ENCODE assay signal across 1 cellular context in the genomic region with DNA sequence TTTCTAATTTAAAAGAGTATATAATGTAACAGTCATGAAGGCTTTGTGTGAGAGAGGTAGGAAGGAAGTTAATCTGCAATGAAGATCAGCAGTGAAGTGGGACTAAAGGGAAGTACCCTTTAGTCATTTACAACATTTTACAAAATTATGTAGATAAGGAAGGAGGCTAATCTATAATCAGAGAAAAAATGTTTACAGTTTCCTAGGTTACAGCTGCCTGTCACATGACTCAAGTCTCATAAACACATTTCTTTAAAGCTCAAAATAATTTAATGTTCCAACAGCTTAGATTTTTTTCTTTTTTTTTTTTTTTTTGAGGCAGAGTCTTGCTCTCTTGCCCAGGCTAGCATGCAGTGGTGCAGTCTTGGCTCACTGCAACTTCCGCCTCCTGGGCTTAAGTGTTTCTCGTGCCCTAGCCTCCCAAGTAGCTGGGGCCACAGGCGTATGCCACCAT.
TF ChIP-seq lines count a peak whose summit lies in the region.

No MANE protein-coding gene starts in this region.

TF ChIP-seq in K562, 482 proteins besides CTCF, POLR2A, EP300 and RAD21 (continued from another document and continues in another):
- TF ChIP-seq, protein P1, sequence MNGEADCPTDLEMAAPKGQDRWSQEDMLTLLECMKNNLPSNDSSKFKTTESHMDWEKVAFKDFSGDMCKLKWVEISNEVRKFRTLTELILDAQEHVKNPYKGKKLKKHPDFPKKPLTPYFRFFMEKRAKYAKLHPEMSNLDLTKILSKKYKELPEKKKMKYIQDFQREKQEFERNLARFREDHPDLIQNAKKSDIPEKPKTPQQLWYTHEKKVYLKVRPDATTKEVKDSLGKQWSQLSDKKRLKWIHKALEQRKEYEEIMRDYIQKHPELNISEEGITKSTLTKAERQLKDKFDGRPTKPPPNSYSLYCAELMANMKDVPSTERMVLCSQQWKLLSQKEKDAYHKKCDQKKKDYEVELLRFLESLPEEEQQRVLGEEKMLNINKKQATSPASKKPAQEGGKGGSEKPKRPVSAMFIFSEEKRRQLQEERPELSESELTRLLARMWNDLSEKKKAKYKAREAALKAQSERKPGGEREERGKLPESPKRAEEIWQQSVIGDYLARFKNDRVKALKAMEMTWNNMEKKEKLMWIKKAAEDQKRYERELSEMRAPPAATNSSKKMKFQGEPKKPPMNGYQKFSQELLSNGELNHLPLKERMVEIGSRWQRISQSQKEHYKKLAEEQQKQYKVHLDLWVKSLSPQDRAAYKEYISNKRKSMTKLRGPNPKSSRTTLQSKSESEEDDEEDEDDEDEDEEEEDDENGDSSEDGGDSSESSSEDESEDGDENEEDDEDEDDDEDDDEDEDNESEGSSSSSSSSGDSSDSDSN (IDR thresholded peaks at IDR 0.05; ENCODE audit: borderline replicate concordance in 1 of 2, low read depth in 2 of 2, low read length in 2 of 2) = no peak
- TF ChIP-seq ZSCAN32 (CRISPR knock-in tag; IDR thresholded peaks at IDR 0.05) (no peak), ZNF121 (CRISPR knock-in tag; conservative IDR thresholded peaks at IDR 0.05) (peak; percentile 78), ZBTB17 (CRISPR knock-in tag; IDR thresholded peaks at IDR 0.05) (no peak), IRF2 (CRISPR knock-in tag; IDR thresholded peaks at IDR 0.05) (no peak), ZKSCAN3 (CRISPR knock-in tag; IDR thresholded peaks at IDR 0.05) (no peak), ZNF695 (CRISPR knock-in tag; IDR thresholded peaks at IDR 0.05) (no peak), RBM25 (IDR thresholded peaks at IDR 0.05; ENCODE audit: low read depth, low read length, severe bottlenecking) (no peak), SMARCA4 (IDR thresholded peaks at IDR 0.05) (peak; percentile 47; the same call in 1 of the 2 replicates), SAFB (IDR thresholded peaks at IDR 0.05; ENCODE audit: borderline replicate concordance, low read depth, low read length) (no peak), ZBED1 (IDR thresholded peaks at IDR 0.05) (no peak), ERF (CRISPR knock-in tag; IDR thresholded peaks at IDR 0.05) (no peak), HOXB6 (CRISPR knock-in tag; IDR thresholded peaks at IDR 0.05; ENCODE audit: borderline replicate concordance) (no peak), GABPA (tag; conservative IDR thresholded peaks at IDR 0.05; ENCODE audit: low read depth) (peak; percentile 23; the same call in 1 of the 2 replicates), FOSL1 (tag; conservative IDR thresholded peaks at IDR 0.05) (peak; percentile 34; the same call in 1 of the 2 replicates), ADNP (tag; IDR thresholded peaks at IDR 0.05) (0 out of 2 replicates have a peak, but pooled peaks have one; percentile 29), MEF2D (tag; conservative IDR thresholded peaks at IDR 0.05; ENCODE audit: low read depth) (no peak), SAFB2 (IDR thresholded peaks at IDR 0.05; ENCODE audit: borderline replicate concordance, low read depth, low read length, severe bottlenecking) (no peak), PML (IDR thresholded peaks at IDR 0.05; ENCODE audit: low read length) (no peak), RBM22 (IDR thresholded peaks at IDR 0.05; ENCODE audit: low read depth, low read length, poor library complexity, severe bottlenecking) (no peak), ZNF699 (CRISPR knock-in tag; IDR thresholded peaks at IDR 0.05; ENCODE audit: insufficient replicate concordance) (no peak), ETV6 (IDR thresholded peaks at IDR 0.05; ENCODE audit: borderline replicate concordance in 1 of 2, low read depth in 2 of 2, low read length in 1 of 2) (no peak), ETV6 (CRISPR knock-in tag; IDR thresholded peaks at IDR 0.05; ENCODE audit: borderline replicate concordance) (no peak), GTF2E2 (tag; IDR thresholded peaks at IDR 0.05) (peak; percentile 73; the same call in 1 of the 2 replicates), MTA1 (IDR thresholded peaks at IDR 0.05; ENCODE audit: borderline replicate concordance) (peak; percentile 23; the same call in 1 of the 2 replicates), ARNT (IDR thresholded peaks at IDR 0.05) (no peak), PCBP1 (IDR thresholded peaks at IDR 0.05; ENCODE audit: low read depth, low read length, poor library complexity, severe bottlenecking) (no peak)
- TF ChIP-seq, protein P2, sequence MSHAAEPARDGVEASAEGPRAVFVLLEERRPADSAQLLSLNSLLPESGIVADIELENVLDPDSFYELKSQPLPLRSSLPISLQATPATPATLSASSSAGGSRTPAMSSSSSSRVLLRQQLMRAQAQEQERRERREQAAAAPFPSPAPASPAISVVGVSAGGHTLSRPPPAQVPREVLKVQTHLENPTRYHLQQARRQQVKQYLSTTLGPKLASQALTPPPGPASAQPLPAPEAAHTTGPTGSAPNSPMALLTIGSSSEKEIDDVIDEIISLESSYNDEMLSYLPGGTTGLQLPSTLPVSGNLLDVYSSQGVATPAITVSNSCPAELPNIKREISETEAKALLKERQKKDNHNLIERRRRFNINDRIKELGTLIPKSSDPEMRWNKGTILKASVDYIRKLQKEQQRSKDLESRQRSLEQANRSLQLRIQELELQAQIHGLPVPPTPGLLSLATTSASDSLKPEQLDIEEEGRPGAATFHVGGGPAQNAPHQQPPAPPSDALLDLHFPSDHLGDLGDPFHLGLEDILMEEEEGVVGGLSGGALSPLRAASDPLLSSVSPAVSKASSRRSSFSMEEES (CRISPR knock-in tag; IDR thresholded peaks at IDR 0.05) = peak; percentile 95
- TF ChIP-seq, protein P3, sequence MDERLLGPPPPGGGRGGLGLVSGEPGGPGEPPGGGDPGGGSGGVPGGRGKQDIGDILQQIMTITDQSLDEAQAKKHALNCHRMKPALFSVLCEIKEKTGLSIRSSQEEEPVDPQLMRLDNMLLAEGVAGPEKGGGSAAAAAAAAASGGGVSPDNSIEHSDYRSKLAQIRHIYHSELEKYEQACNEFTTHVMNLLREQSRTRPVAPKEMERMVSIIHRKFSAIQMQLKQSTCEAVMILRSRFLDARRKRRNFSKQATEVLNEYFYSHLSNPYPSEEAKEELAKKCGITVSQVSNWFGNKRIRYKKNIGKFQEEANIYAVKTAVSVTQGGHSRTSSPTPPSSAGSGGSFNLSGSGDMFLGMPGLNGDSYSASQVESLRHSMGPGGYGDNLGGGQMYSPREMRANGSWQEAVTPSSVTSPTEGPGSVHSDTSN (CRISPR knock-in tag; IDR thresholded peaks at IDR 0.05; ENCODE audit: low read depth) = no peak
- TF ChIP-seq, protein P3 (tag; conservative IDR thresholded peaks at IDR 0.05; ENCODE audit: low read depth) = 0 out of 2 replicates have a peak, but pooled peaks have one; percentile 18
- TF ChIP-seq, protein P4, sequence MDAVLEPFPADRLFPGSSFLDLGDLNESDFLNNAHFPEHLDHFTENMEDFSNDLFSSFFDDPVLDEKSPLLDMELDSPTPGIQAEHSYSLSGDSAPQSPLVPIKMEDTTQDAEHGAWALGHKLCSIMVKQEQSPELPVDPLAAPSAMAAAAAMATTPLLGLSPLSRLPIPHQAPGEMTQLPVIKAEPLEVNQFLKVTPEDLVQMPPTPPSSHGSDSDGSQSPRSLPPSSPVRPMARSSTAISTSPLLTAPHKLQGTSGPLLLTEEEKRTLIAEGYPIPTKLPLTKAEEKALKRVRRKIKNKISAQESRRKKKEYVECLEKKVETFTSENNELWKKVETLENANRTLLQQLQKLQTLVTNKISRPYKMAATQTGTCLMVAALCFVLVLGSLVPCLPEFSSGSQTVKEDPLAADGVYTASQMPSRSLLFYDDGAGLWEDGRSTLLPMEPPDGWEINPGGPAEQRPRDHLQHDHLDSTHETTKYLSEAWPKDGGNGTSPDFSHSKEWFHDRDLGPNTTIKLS (IDR thresholded peaks at IDR 0.05; ENCODE audit: borderline replicate concordance, low read depth) = no peak
- TF ChIP-seq, protein P5, sequence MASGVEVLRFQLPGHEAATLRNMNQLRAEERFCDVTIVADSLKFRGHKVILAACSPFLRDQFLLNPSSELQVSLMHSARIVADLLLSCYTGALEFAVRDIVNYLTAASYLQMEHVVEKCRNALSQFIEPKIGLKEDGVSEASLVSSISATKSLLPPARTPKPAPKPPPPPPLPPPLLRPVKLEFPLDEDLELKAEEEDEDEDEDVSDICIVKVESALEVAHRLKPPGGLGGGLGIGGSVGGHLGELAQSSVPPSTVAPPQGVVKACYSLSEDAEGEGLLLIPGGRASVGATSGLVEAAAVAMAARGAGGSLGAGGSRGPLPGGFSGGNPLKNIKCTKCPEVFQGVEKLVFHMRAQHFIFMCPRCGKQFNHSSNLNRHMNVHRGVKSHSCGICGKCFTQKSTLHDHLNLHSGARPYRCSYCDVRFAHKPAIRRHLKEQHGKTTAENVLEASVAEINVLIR (CRISPR knock-in tag; IDR thresholded peaks at IDR 0.05) = no peak
- TF ChIP-seq, protein P6, sequence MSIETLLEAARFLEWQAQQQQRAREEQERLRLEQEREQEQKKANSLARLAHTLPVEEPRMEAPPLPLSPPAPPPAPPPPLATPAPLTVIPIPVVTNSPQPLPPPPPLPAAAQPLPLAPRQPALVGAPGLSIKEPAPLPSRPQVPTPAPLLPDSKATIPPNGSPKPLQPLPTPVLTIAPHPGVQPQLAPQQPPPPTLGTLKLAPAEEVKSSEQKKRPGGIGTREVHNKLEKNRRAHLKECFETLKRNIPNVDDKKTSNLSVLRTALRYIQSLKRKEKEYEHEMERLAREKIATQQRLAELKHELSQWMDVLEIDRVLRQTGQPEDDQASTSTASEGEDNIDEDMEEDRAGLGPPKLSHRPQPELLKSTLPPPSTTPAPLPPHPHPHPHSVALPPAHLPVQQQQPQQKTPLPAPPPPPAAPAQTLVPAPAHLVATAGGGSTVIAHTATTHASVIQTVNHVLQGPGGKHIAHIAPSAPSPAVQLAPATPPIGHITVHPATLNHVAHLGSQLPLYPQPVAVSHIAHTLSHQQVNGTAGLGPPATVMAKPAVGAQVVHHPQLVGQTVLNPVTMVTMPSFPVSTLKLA (conservative IDR thresholded peaks at IDR 0.05) = no peak
- TF ChIP-seq, protein P7, sequence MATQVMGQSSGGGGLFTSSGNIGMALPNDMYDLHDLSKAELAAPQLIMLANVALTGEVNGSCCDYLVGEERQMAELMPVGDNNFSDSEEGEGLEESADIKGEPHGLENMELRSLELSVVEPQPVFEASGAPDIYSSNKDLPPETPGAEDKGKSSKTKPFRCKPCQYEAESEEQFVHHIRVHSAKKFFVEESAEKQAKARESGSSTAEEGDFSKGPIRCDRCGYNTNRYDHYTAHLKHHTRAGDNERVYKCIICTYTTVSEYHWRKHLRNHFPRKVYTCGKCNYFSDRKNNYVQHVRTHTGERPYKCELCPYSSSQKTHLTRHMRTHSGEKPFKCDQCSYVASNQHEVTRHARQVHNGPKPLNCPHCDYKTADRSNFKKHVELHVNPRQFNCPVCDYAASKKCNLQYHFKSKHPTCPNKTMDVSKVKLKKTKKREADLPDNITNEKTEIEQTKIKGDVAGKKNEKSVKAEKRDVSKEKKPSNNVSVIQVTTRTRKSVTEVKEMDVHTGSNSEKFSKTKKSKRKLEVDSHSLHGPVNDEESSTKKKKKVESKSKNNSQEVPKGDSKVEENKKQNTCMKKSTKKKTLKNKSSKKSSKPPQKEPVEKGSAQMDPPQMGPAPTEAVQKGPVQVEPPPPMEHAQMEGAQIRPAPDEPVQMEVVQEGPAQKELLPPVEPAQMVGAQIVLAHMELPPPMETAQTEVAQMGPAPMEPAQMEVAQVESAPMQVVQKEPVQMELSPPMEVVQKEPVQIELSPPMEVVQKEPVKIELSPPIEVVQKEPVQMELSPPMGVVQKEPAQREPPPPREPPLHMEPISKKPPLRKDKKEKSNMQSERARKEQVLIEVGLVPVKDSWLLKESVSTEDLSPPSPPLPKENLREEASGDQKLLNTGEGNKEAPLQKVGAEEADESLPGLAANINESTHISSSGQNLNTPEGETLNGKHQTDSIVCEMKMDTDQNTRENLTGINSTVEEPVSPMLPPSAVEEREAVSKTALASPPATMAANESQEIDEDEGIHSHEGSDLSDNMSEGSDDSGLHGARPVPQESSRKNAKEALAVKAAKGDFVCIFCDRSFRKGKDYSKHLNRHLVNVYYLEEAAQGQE (CRISPR knock-in tag; IDR thresholded peaks at IDR 0.05; ENCODE audit: low read depth) = no peak
- TF ChIP-seq, protein P8, sequence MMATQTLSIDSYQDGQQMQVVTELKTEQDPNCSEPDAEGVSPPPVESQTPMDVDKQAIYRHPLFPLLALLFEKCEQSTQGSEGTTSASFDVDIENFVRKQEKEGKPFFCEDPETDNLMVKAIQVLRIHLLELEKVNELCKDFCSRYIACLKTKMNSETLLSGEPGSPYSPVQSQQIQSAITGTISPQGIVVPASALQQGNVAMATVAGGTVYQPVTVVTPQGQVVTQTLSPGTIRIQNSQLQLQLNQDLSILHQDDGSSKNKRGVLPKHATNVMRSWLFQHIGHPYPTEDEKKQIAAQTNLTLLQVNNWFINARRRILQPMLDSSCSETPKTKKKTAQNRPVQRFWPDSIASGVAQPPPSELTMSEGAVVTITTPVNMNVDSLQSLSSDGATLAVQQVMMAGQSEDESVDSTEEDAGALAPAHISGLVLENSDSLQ (IDR thresholded peaks at IDR 0.05) = peak; percentile 58
- TF ChIP-seq, protein P9, sequence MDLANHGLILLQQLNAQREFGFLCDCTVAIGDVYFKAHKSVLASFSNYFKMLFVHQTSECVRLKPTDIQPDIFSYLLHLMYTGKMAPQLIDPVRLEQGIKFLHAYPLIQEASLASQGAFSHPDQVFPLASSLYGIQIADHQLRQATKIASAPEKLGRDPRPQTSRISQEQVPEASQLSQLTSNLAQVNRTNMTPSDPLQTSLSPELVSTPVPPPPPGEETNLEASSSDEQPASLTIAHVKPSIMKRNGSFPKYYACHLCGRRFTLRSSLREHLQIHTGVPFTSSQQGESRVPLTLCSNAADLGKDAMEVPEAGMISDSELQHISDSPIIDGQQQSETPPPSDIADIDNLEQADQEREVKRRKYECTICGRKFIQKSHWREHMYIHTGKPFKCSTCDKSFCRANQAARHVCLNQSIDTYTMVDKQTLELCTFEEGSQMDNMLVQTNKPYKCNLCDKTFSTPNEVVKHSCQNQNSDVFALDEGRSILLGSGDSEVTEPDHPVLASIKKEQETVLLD (IDR thresholded peaks at IDR 0.05) = no peak
